In the genomic region with DNA sequence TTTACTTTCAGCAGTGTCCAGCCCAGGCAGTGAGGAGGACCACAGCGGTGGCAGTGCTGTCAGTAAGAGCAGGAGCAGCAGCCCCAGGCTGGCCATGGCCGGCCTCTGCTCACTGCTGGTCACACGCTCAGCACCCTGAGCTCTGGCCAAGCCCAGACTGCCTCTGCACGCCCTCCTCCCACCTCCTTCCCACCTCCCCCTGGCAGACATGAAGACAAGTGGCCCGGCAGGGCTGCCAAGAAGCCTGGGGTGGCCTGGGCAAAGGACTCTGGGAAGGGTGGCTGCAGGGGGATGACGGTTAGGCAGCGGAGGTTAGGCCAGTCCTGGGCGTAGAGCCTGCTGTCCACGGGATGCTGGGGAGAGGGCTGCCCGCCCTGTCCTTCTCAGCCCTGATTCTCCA, we compare ENCODE assay signal across 1 cellular context.
TF ChIP-seq lines count a peak whose summit lies in the region.

A gene with protein sequence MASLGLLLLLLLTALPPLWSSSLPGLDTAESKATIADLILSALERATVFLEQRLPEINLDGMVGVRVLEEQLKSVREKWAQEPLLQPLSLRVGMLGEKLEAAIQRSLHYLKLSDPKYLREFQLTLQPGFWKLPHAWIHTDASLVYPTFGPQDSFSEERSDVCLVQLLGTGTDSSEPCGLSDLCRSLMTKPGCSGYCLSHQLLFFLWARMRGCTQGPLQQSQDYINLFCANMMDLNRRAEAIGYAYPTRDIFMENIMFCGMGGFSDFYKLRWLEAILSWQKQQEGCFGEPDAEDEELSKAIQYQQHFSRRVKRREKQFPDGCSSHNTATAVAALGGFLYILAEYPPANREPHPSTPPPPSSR (minus strand): TSS at position 144 of the 400 bp plus-strand sequence. CDS start 48 bp downstream, at position 96.

TF ChIP-seq in IMR-90, 13 proteins besides CTCF, POLR2A, EP300 and RAD21:
- TF ChIP-seq, protein P1, sequence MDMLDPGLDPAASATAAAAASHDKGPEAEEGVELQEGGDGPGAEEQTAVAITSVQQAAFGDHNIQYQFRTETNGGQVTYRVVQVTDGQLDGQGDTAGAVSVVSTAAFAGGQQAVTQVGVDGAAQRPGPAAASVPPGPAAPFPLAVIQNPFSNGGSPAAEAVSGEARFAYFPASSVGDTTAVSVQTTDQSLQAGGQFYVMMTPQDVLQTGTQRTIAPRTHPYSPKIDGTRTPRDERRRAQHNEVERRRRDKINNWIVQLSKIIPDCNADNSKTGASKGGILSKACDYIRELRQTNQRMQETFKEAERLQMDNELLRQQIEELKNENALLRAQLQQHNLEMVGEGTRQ (IDR thresholded peaks at IDR 0.05; ENCODE audit: low read depth, low read length) = no peak
- TF ChIP-seq BHLHE40 (IDR thresholded peaks at IDR 0.05; ENCODE audit: low read depth, low read length) = no peak
- no peak for TF ChIP-seq SMC3 (IDR thresholded peaks at IDR 0.05; ENCODE audit: low read depth, low read length)
- no peak for TF ChIP-seq RFX5 (IDR thresholded peaks at IDR 0.05; ENCODE audit: low read depth, low read length)
- TF ChIP-seq MXI1 (IDR thresholded peaks at IDR 0.05; ENCODE audit: borderline replicate concordance, low read depth, low read length) = no peak
- TF ChIP-seq MAZ (IDR thresholded peaks at IDR 0.05; ENCODE audit: borderline replicate concordance, low read depth, low read length) = no peak
- TF ChIP-seq FOS (IDR thresholded peaks at IDR 0.05; ENCODE audit: low read depth, low read length) = no peak
- no peak for TF ChIP-seq CEBPB (IDR thresholded peaks at IDR 0.05; ENCODE audit: low read depth, low read length)
- TF ChIP-seq, protein P2, sequence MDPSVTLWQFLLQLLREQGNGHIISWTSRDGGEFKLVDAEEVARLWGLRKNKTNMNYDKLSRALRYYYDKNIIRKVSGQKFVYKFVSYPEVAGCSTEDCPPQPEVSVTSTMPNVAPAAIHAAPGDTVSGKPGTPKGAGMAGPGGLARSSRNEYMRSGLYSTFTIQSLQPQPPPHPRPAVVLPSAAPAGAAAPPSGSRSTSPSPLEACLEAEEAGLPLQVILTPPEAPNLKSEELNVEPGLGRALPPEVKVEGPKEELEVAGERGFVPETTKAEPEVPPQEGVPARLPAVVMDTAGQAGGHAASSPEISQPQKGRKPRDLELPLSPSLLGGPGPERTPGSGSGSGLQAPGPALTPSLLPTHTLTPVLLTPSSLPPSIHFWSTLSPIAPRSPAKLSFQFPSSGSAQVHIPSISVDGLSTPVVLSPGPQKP (IDR thresholded peaks at IDR 0.05; ENCODE audit: borderline replicate concordance, low read depth, low read length) = no peak
- TF ChIP-seq NFE2L2 (IDR thresholded peaks at IDR 0.05; ENCODE audit: low read depth, low read length) = no peak
- TF ChIP-seq CHD1 (IDR thresholded peaks at IDR 0.05; ENCODE audit: low read depth, low read length) = no peak
